8 cellular contexts compared by ENCODE assay signal in genomic region chr6:138107752-138108592, GRCh38. TPM values are rescaled to one million over a fixed set of nuclear protein-coding genes. Genes with fewer than 3 reads are reported as not detected.
DNase-seq lines count a peak whose midpoint lies in the region; ATAC-seq and TF ChIP-seq lines count a peak whose summit lies in the region.

No MANE protein-coding gene starts in this region.

- peak overlapping the region; percentile 84 for H3K4me3 Mint-ChIP-seq in natural killer cell treated with Interleukin-12 subunit alpha and Interleukin-12 subunit beta and Interleukin-15 and Interleukin-18, amount 100 ng/mL, for 72 hours

- no peak for TF ChIP-seq RAD21 in SK-N-SH (IDR thresholded peaks at IDR 0.05; ENCODE audit: low read length)

- no peak for TF ChIP-seq POLR2A in esophagus muscularis mucosa (IDR thresholded peaks at IDR 0.05; ENCODE audit: low read depth)

- no peak for ATAC-seq in SK-N-SH treated with all-trans-retinoic acid at 6 μM for 48 hours
- peak; percentile 22 for ATAC-seq in HG03460 (IDR thresholded peaks at IDR 0.05; ENCODE audit: unreplicated experiment)
- no peak for ATAC-seq in natural killer cell treated with Interleukin-12 subunit alpha and Interleukin-12 subunit beta and Interleukin-15 and Interleukin-18, amount 100 ng/mL, for 72 hours
- no peak for ATAC-seq in HG03439 (IDR thresholded peaks at IDR 0.05; ENCODE audit: unreplicated experiment)

- POLR2A ChIA-PET in SK-N-SH (lab: Yijun Ruan, JAX): no interaction called here

- H3K27me3 ChIP-seq in SK-N-SH (ENCODE audit: insufficient read depth): peaks cover 45% of the 10 kb centered on the region
- H3K27me3 ChIP-seq in WERI-Rb-1 (ENCODE audit: insufficient read depth, low read depth, severe bottlenecking): no peaks in the 10 kb centered on the region
- peaks cover 0 to 9% (median 0%) of the 10 kb centered on the region in 4 donors for H3K27me3 ChIP-seq in esophagus muscularis mucosa

- intact Hi-C loops in esophagus muscularis mucosa (cut with DNase I): loop anchor here (10.0 kb wide), 2 partner anchors 243 to 403 kb away; partner anchors contain the start of gene TNFAIP3

- no peaks in the 10 kb centered on the region for H3K79me2 ChIP-seq in SK-N-SH (ENCODE audit: insufficient read depth)

- H3K4me3 ChIP-seq in SK-N-SH (ENCODE audit: low read depth in 2 of 2, low read length in 1 of 2) (no peak overlapping the region), WERI-Rb-1 (ENCODE audit: low read depth, low read length) (peak overlapping the region; percentile 78), esophagus muscularis mucosa (peak overlapping the region; percentile 73 to 95 (median 80))

- 9% methylated on average over 24 of the region's 24 CpGs for WGBS in SK-N-SH (ENCODE audit: low lambda C conversion rate)
- 14% methylated on average over 24 of the region's 24 CpGs for WGBS in esophagus muscularis mucosa

- H3K9me3 ChIP-seq in SK-N-SH: no peaks in the 10 kb centered on the region
- H3K9me3 ChIP-seq in WERI-Rb-1 (ENCODE audit: severe bottlenecking): no peaks in the 10 kb centered on the region
- H3K9me3 ChIP-seq in esophagus muscularis mucosa: no peaks in the 10 kb centered on the region

- CTCF ChIA-PET in SK-N-SH (lab: Yijun Ruan, JAX): interaction anchor here (0.7 to 1.3 kb wide), 5 partner anchors 23 to 658 kb away, joined by 3 to 5 read pairs (median 4); no protein-coding TSS in a partner anchor

- H3K27ac Mint-ChIP-seq in natural killer cell treated with Interleukin-12 subunit alpha and Interleukin-12 subunit beta and Interleukin-15 and Interleukin-18, amount 100 ng/mL, for 72 hours: peak overlapping the region; percentile 31 to 78

- H2AFZ ChIP-seq in SK-N-SH (ENCODE audit: low read depth): 0 out of 2 replicates have a peak overlapping the region, but pooled peaks have one; percentile 70

- TF ChIP-seq CTCF in SK-N-SH (IDR thresholded peaks at IDR 0.05) (no peak), WERI-Rb-1 (IDR thresholded peaks at IDR 0.05; ENCODE audit: low read depth, low read length) (no peak), esophagus muscularis mucosa (IDR thresholded peaks at IDR 0.05) (no peak)

- H3K27me3 Mint-ChIP-seq in natural killer cell treated with Interleukin-12 subunit alpha and Interleukin-12 subunit beta and Interleukin-15 and Interleukin-18, amount 100 ng/mL, for 72 hours: peaks cover 35% of the 10 kb centered on the region in 2 donors

- no peak overlapping the region for H3K9ac ChIP-seq in SK-N-SH

- no peaks in the 10 kb centered on the region for H4K20me1 ChIP-seq in SK-N-SH (ENCODE audit: insufficient read depth)

- TF ChIP-seq EP300 in SK-N-SH (IDR thresholded peaks at IDR 0.05; ENCODE audit: borderline replicate concordance in 1 of 2, low read depth in 1 of 2, low read length in 1 of 2): no peak
- TF ChIP-seq EP300 in esophagus muscularis mucosa (IDR thresholded peaks at IDR 0.05): no peak

- H3K36me3 ChIP-seq in SK-N-SH (replicated peaks in 1 of 2; ENCODE audit: control insufficient read depth in 1 of 2, insufficient read depth in 2 of 2, low read length in 1 of 2): no peaks in the 10 kb centered on the region
- H3K36me3 ChIP-seq in WERI-Rb-1: no peaks in the 10 kb centered on the region
- no peaks in the 10 kb centered on the region for H3K36me3 ChIP-seq in esophagus muscularis mucosa

- H3K27ac ChIP-seq in SK-N-SH (ENCODE audit: low read depth in 2 of 2, low read length in 1 of 2) (no peak overlapping the region), WERI-Rb-1 (peak overlapping the region; percentile 58; the same call in 1 of the 2 replicates), esophagus muscularis mucosa (replicated peaks in 1 of 4) (peak overlapping the region; percentile 88 to 97 (median 92))

- no peaks in the 10 kb centered on the region for H3K9me3 Mint-ChIP-seq in natural killer cell treated with Interleukin-12 subunit alpha and Interleukin-12 subunit beta and Interleukin-15 and Interleukin-18, amount 100 ng/mL, for 72 hours

- H3K4me1 Mint-ChIP-seq in natural killer cell treated with Interleukin-12 subunit alpha and Interleukin-12 subunit beta and Interleukin-15 and Interleukin-18, amount 100 ng/mL, for 72 hours (ENCODE audit: low read depth in 2 of 2): peaks cover 13% of the 10 kb centered on the region in 2 donors

- DNase-seq in SK-N-SH: peak; percentile 20
- DNase-seq in WERI-Rb-1: peak; percentile 41
- DNase-seq in esophagus muscularis mucosa (ENCODE audit: extremely low spot score): no peak
- no peak for DNase-seq in natural killer cell treated with Interleukin-12 subunit alpha and Interleukin-12 subunit beta and Interleukin-15 and Interleukin-18, amount 100 ng/mL, for 72 hours (ENCODE audit: low spot score)
- no peak for DNase-seq in HCEC 1CT

- H3K4me2 ChIP-seq in SK-N-SH: peak overlapping the region; percentile 71; the same call in 1 of the 2 replicates

- no peaks in the 10 kb centered on the region for H3K4me1 ChIP-seq in SK-N-SH (ENCODE audit: control insufficient read depth in 1 of 2, insufficient read depth in 2 of 2, low read depth in 1 of 2, low read length in 1 of 2)
- H3K4me1 ChIP-seq in esophagus muscularis mucosa: peaks cover 10 to 44% (median 42%) of the 10 kb centered on the region in 4 donors

- H3F3A ChIP-seq in SK-N-SH (replicated peaks; ENCODE audit: insufficient read depth): peaks cover 4% of the 10 kb centered on the region

- no peaks in the 10 kb centered on the region for H3K9me2 ChIP-seq in SK-N-SH

- no peaks in the 10 kb centered on the region for H3K36me3 Mint-ChIP-seq in natural killer cell treated with Interleukin-12 subunit alpha and Interleukin-12 subunit beta and Interleukin-15 and Interleukin-18, amount 100 ng/mL, for 72 hours

TF ChIP-seq in SK-N-SH, 30 proteins besides CTCF, POLR2A, EP300 and RAD21 (continues in another document):
- TF ChIP-seq JUND (IDR thresholded peaks at IDR 0.05) (no peak), FOXJ3 (CRISPR knock-in tag; IDR thresholded peaks at IDR 0.05) (no peak), YY1 (IDR thresholded peaks at IDR 0.05; ENCODE audit: low read depth) (no peak), ELF1 (IDR thresholded peaks at IDR 0.05) (no peak), TCF12 (IDR thresholded peaks at IDR 0.05) (no peak), TAF1 (IDR thresholded peaks at IDR 0.05; ENCODE audit: borderline replicate concordance, low read depth, low read length) (no peak), TEAD4 (IDR thresholded peaks at IDR 0.05; ENCODE audit: borderline replicate concordance, insufficient read depth) (no peak), SMC3 (IDR thresholded peaks at IDR 0.05; ENCODE audit: low read depth, low read length) (no peak), ZBTB33 (IDR thresholded peaks at IDR 0.05; ENCODE audit: borderline replicate concordance, low read depth) (no peak)

TF ChIP-seq in SK-N-SH treated with all-trans-retinoic acid at 6 μM for 48 hours, 23 proteins besides CTCF, POLR2A, EP300 and RAD21 (continues in another document):
- no peak for TF ChIP-seq CSRNP3 (CRISPR knock-in tag; IDR thresholded peaks at IDR 0.05)
- no peak for TF ChIP-seq PATZ1 (CRISPR knock-in tag; IDR thresholded peaks at IDR 0.05; ENCODE audit: borderline replicate concordance)
- TF ChIP-seq PPARA (CRISPR knock-in tag; IDR thresholded peaks at IDR 0.05; ENCODE audit: borderline replicate concordance): no peak
- TF ChIP-seq ZNF8 (CRISPR knock-in tag; IDR thresholded peaks at IDR 0.05): no peak
- no peak for TF ChIP-seq RARB (CRISPR knock-in tag; IDR thresholded peaks at IDR 0.05)
- no peak for TF ChIP-seq ZC3H10 (CRISPR knock-in tag; IDR thresholded peaks at IDR 0.05)
- no peak for TF ChIP-seq ZNF70 (CRISPR knock-in tag; IDR thresholded peaks at IDR 0.05)
- TF ChIP-seq ZNF565 (CRISPR knock-in tag; conservative IDR thresholded peaks at IDR 0.05; ENCODE audit: low read depth): no peak
- no peak for TF ChIP-seq ISL1 (CRISPR knock-in tag; IDR thresholded peaks at IDR 0.05)
- TF ChIP-seq ZFP3 (CRISPR knock-in tag; IDR thresholded peaks at IDR 0.05): no peak
- TF ChIP-seq OSR1 (CRISPR knock-in tag; IDR thresholded peaks at IDR 0.05): no peak

RNA-seq across cellular contexts. Expression of gene PERP, which starts 0.8 kb away (rescaled TPM):
- polyA plus RNA-seq in SK-N-SH (2012; rRNA removed): 0.02 TPM in 1 of 2 replicates, not detected in the other
- 0.01 TPM in 2 replicates for polyA plus RNA-seq in SK-N-SH (2012; cell fraction: cytosol; rRNA removed)
- not detected in 2 replicates for polyA plus RNA-seq in SK-N-SH (2012; cell fraction: nucleus; rRNA removed)
- total RNA-seq in esophagus muscularis mucosa: 100 to 1,000 TPM in 1 of 4 donors, 10 to 100 TPM in 3; 81.0 to 123 (median 83.9) TPM
- 1 to 10 TPM; 1.3 to 2.0 TPM for total RNA-seq in natural killer cell treated with Interleukin-12 subunit alpha and Interleukin-12 subunit beta and Interleukin-15 and Interleukin-18, amount 100 ng/mL, for 72 hours

RNA-seq across cellular contexts. Expression of gene ARFGEF3, which starts 53.8 kb away (rescaled TPM):
- polyA plus RNA-seq in SK-N-SH (2012; rRNA removed): not detected in 2 replicates
- polyA plus RNA-seq in SK-N-SH (2012; cell fraction: cytosol; rRNA removed): under 0.01 TPM in 2 replicates
- under 0.01 TPM in 1 of 2 replicates, not detected in the other for polyA plus RNA-seq in SK-N-SH (2012; cell fraction: nucleus; rRNA removed)
- total RNA-seq in esophagus muscularis mucosa: 1 to 10 TPM; 1.2 to 3.3 (median 2.2) TPM
- under 1 TPM; 0.25 to 0.45 TPM for total RNA-seq in natural killer cell treated with Interleukin-12 subunit alpha and Interleukin-12 subunit beta and Interleukin-15 and Interleukin-18, amount 100 ng/mL, for 72 hours

Comparison
In these comparisons a context has a peak if more than half of its experiments do, and no peak if none do; other contexts are left out.
1. DNase-seq: peak in SK-N-SH (single experiment) and WERI-Rb-1 (single experiment); none in esophagus muscularis mucosa (single experiment), natural killer cell treated with Interleukin-12 subunit alpha and Interleukin-12 subunit beta and Interleukin-15 and Interleukin-18, amount 100 ng/mL, for 72 hours (single experiment) and HCEC 1CT (single experiment).
2. H3K27ac ChIP-seq: peak in WERI-Rb-1 (single experiment) and esophagus muscularis mucosa (4 of 4); none in SK-N-SH (0 of 2).
3. H3K4me3 ChIP-seq: peak in WERI-Rb-1 (single experiment) and esophagus muscularis mucosa (4 of 4); none in SK-N-SH (0 of 2).
4. RNA of gene PERP, which starts 0.8 kb away (total RNA-seq): 81.0 to 123 TPM in esophagus muscularis mucosa; 1.3 to 2.0 TPM in natural killer cell treated with Interleukin-12 subunit alpha and Interleukin-12 subunit beta and Interleukin-15 and Interleukin-18, amount 100 ng/mL, for 72 hours; every median in the first group is over 10 times any median in the second.